In genomic region chr3:40921251-40921650, GRCh38 we compare ENCODE assay signal across 36 cellular contexts.
"Had no signal": no experiment of that assay in that cellular context is flagged by ENCODE, and none has a peak within 500 bp of the region (broad histone marks: within the 10 kb centered on the region; RNA-seq: fewer than 3 reads in every experiment).

No MANE protein-coding gene starts in this region.

- H3K9me3 ChIP-seq: adrenal gland, ascending aorta, colonic mucosa, esophagus muscularis mucosa, gastrocnemius medialis, heart left ventricle had no signal

- H3K4me1 ChIP-seq: ascending aorta, esophagus muscularis mucosa, foreskin keratinocyte, gastrocnemius medialis, heart left ventricle had no signal

- H3K27me3 Mint-ChIP-seq: activated CD8-positive, alpha-beta T cell treated with anti-CD3 and anti-CD28 coated beads for 36 hours; activated naive CD8-positive, alpha-beta T cell treated with anti-CD3 and anti-CD28 coated beads for 36 hours had no signal

- H3K4me1 Mint-ChIP-seq: activated naive CD4-positive, alpha-beta T cell treated with anti-CD3 and anti-CD28 coated beads, Interleukin-2, amount 50 U/mL, for 24 hours; activated naive CD8-positive, alpha-beta T cell treated with anti-CD3 and anti-CD28 coated beads for 36 hours; activated naive CD8-positive, alpha-beta T cell treated with anti-CD3 and anti-CD28 coated beads, Interleukin-2, amount 50 U/mL, for 24 hours; central memory CD8-positive, alpha-beta T cell; T-helper 17 cell had no signal

- H3K27ac Mint-ChIP-seq: activated CD8-positive, alpha-beta T cell treated with anti-CD3 and anti-CD28 coated beads for 36 hours; activated naive CD4-positive, alpha-beta T cell treated with anti-CD3 and anti-CD28 coated beads for 36 hours; activated naive CD4-positive, alpha-beta T cell treated with anti-CD3 and anti-CD28 coated beads, Interleukin-2, amount 50 U/mL, for 24 hours; activated naive CD8-positive, alpha-beta T cell treated with anti-CD3 and anti-CD28 coated beads for 36 hours; activated naive CD8-positive, alpha-beta T cell treated with anti-CD3 and anti-CD28 coated beads, Interleukin-2, amount 50 U/mL, for 24 hours; activated T-helper 1 cell treated with anti-CD3 and anti-CD28 coated beads, Interleukin-12 subunit alpha, Interleukin-12 subunit beta, Interleukin-2, Interleukin-4 antibody, amounts not matched to agents 30 ng/mL and 10 ng/mL and 1 ng/mL, durations not matched to agents 14 hours and 24 hours and 36 hours; activated T-helper 2 cell treated with anti-CD3 and anti-CD28 coated beads, Interferon-gamma antibody, Interleukin-2, Interleukin-4, amounts not matched to agents 10 μg/mL and 5 μg/mL and 100 μg/mL, durations not matched to agents 14 hours and 24 hours and 36 hours; brain; endodermal cell; T-helper 17 cell; T-helper 2 cell treated with Interferon-gamma antibody and Interleukin-4, amounts not matched to agents 5 μg/mL and 100 μg/mL, for 36 hours had no signal

- H3K27me3 ChIP-seq: adrenal gland, ascending aorta, colonic mucosa, dorsolateral prefrontal cortex, esophagus muscularis mucosa, gastrocnemius medialis, heart left ventricle had no signal

- DNase-seq: activated CD4-positive, alpha-beta T cell treated with anti-CD3 and anti-CD28 coated beads for 48 hours; activated CD4-positive, alpha-beta T cell treated with anti-CD3 and anti-CD28 coated beads, Interleukin-2, amount 50 U/mL, for 1 hour; activated CD4-positive, alpha-beta T cell treated with anti-CD3 and anti-CD28 coated beads, Interleukin-2, amount 50 U/mL, for 48 hours; activated CD4-positive, CD25-positive, alpha-beta regulatory T cell; activated CD8-positive, alpha-beta memory T cell treated with anti-CD3 and anti-CD28 coated beads for 24 hours; activated CD8-positive, alpha-beta T cell treated with anti-CD3 and anti-CD28 coated beads for 36 hours; activated effector memory CD4-positive, alpha-beta T cell treated with anti-CD3 and anti-CD28 coated beads, Interleukin-2, amount 50 U/mL, for 16 hours; activated naive CD4-positive, alpha-beta T cell treated with anti-CD3 and anti-CD28 coated beads for 36 hours; activated naive CD8-positive, alpha-beta T cell treated with anti-CD3 and anti-CD28 coated beads for 36 hours; activated naive CD8-positive, alpha-beta T cell treated with anti-CD3 and anti-CD28 coated beads, Interleukin-2, amount 50 U/mL, for 24 hours; activated T-cell treated with anti-CD3 and anti-CD28 coated beads, Interleukin-2, amount 50 U/mL, for 1 hour; activated T-cell treated with anti-CD3 and anti-CD28 coated beads, Interleukin-2, amount 50 U/mL, for 48 hours; adrenal gland; amygdala; colonic mucosa; dorsolateral prefrontal cortex; effector memory CD4-positive, alpha-beta T cell; endodermal cell; erythroblast; foreskin keratinocyte; gastrocnemius medialis; glutamatergic neuron; heart left ventricle; T-helper 1 cell; T-helper 17 cell; T1000; WERI-Rb-1 had no signal

- H3K9me3 Mint-ChIP-seq: activated CD8-positive, alpha-beta T cell treated with anti-CD3 and anti-CD28 coated beads for 36 hours; activated naive CD4-positive, alpha-beta T cell treated with anti-CD3 and anti-CD28 coated beads for 36 hours; activated naive CD4-positive, alpha-beta T cell treated with anti-CD3 and anti-CD28 coated beads, Interleukin-2, amount 50 U/mL, for 24 hours; activated naive CD8-positive, alpha-beta T cell treated with anti-CD3 and anti-CD28 coated beads for 36 hours; activated naive CD8-positive, alpha-beta T cell treated with anti-CD3 and anti-CD28 coated beads, Interleukin-2, amount 50 U/mL, for 24 hours; activated T-helper 1 cell treated with anti-CD3 and anti-CD28 coated beads, Interleukin-12 subunit alpha, Interleukin-12 subunit beta, Interleukin-2, Interleukin-4 antibody, amounts not matched to agents 30 ng/mL and 10 ng/mL and 1 ng/mL, durations not matched to agents 14 hours and 24 hours and 36 hours; activated T-helper 2 cell treated with anti-CD3 and anti-CD28 coated beads, Interferon-gamma antibody, Interleukin-2, Interleukin-4, amounts not matched to agents 10 μg/mL and 5 μg/mL and 100 μg/mL, durations not matched to agents 14 hours and 24 hours and 36 hours; central memory CD8-positive, alpha-beta T cell; T-helper 2 cell treated with Interferon-gamma antibody and Interleukin-4, amounts not matched to agents 5 μg/mL and 100 μg/mL, for 36 hours had no signal

- H3K4me3 ChIP-seq: adrenal gland, ascending aorta, colonic mucosa, dorsolateral prefrontal cortex, esophagus muscularis mucosa, gastrocnemius medialis, heart left ventricle had no signal

- H3K27ac ChIP-seq: adrenal gland, ascending aorta, colonic mucosa, dorsolateral prefrontal cortex, esophagus muscularis mucosa, foreskin keratinocyte, gastrocnemius medialis, heart left ventricle, WERI-Rb-1 had no signal

- H3K4me3 Mint-ChIP-seq: activated CD8-positive, alpha-beta T cell treated with anti-CD3 and anti-CD28 coated beads for 36 hours; activated naive CD4-positive, alpha-beta T cell treated with anti-CD3 and anti-CD28 coated beads for 36 hours; activated naive CD4-positive, alpha-beta T cell treated with anti-CD3 and anti-CD28 coated beads, Interleukin-2, amount 50 U/mL, for 24 hours; activated naive CD8-positive, alpha-beta T cell treated with anti-CD3 and anti-CD28 coated beads for 36 hours; activated naive CD8-positive, alpha-beta T cell treated with anti-CD3 and anti-CD28 coated beads, Interleukin-2, amount 50 U/mL, for 24 hours; activated T-helper 1 cell treated with anti-CD3 and anti-CD28 coated beads, Interleukin-12 subunit alpha, Interleukin-12 subunit beta, Interleukin-2, Interleukin-4 antibody, amounts not matched to agents 30 ng/mL and 10 ng/mL and 1 ng/mL, durations not matched to agents 14 hours and 24 hours and 36 hours; brain; central memory CD8-positive, alpha-beta T cell; endodermal cell; T-helper 17 cell; T-helper 2 cell treated with Interferon-gamma antibody and Interleukin-4, amounts not matched to agents 5 μg/mL and 100 μg/mL, for 36 hours had no signal

- H3K36me3 Mint-ChIP-seq: activated naive CD4-positive, alpha-beta T cell treated with anti-CD3 and anti-CD28 coated beads, Interleukin-2, amount 50 U/mL, for 24 hours; activated naive CD8-positive, alpha-beta T cell treated with anti-CD3 and anti-CD28 coated beads for 36 hours; brain had no signal

- H3K36me3 ChIP-seq: adrenal gland, ascending aorta, colonic mucosa, esophagus muscularis mucosa, gastrocnemius medialis, heart left ventricle, WERI-Rb-1 had no signal

- ATAC-seq: activated CD8-positive, alpha-beta T cell treated with anti-CD3 and anti-CD28 coated beads for 36 hours; activated naive CD8-positive, alpha-beta T cell treated with anti-CD3 and anti-CD28 coated beads, Interleukin-2, amount 50 U/mL, for 24 hours; foreskin keratinocyte; gastrocnemius medialis; heart left ventricle; T-helper 17 cell had no signal

- FAIRE-seq: bronchial epithelial cell had no signal
